Comparison of ENCODE assay signal across 23 cellular contexts in the genomic region with DNA sequence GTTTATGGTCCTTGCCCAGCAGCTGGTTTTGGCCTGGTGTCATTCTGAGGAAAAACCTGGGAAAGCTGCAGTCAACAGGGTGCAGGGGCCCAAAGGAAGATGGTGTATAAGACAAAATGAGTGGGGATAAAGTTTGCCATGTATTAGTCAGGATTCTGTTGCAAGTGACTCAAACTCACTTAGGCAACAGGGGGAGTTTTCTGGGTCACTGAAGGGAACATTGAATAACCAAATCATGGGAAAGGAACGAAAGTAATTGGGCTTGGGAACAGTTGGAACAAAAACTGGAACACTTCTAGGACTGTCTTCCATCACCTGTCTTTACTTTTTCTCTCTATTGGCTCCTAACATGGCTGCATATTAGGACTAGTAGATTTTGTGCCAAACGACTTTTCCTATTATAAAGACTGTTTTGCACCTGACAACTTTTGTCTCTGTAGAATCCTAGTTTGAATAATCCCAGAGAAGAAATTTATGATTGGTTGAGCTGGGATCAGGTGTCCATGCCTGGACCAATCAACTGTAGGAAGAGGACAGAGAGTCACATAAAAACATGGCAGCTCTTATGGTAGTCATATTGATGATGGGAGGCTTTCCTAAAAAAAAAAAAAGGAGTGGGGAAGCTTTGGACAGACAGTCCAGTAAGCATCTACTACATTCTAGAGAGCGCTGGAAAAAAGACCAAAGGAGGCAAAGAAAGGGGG. TPM values are rescaled to one million over a fixed set of nuclear protein-coding genes. Genes with fewer than 3 reads are reported as not detected.
A peak's percentile ranks its signal among the peaks of the same experiment; 100 is the strongest.
DNase-seq lines count a peak whose midpoint lies in the region; ATAC-seq and TF ChIP-seq lines count a peak whose summit lies in the region.
"Had no signal": no experiment of that assay in that cellular context is flagged by ENCODE, and none has a peak within 500 bp of the region (broad histone marks: within the 10 kb centered on the region; RNA-seq: fewer than 3 reads in every experiment).

No MANE protein-coding gene starts in this region.

- no peaks in the 10 kb centered on the region for H3K79me2 ChIP-seq in mammary epithelial cell (ENCODE audit: insufficient read depth, low read length)

- 84% methylated on average over 3 of the region's 3 CpGs for WGBS in mammary epithelial cell (ENCODE audit: low coverage, missing lambda C conversion rate)
- 56 to 75% methylated on average over 3 of the region's 3 CpGs for WGBS in body of pancreas, 2 donors

- no TSS peak for BruUV-seq in mammary epithelial cell (replicated peaks; lab: Mats Ljungman, UMichigan)

- dilution Hi-C loops in mammary epithelial cell (cut with HindIII; ENCODE audit: low sequenced_read_pairs), result no loop called here

- H3K27ac ChIP-seq in mammary epithelial cell (ENCODE audit: insufficient read depth, low read depth, low read length) (no peak overlapping the region), body of pancreas (no peak overlapping the region)
- H3K27ac ChIP-seq: brain microvascular endothelial cell, heart left ventricle, spleen, thoracic aorta, vagina had no signal

- H3K4me1 ChIP-seq in mammary epithelial cell (ENCODE audit: insufficient read depth, low read length) (peaks cover 47% of the 10 kb centered on the region), body of pancreas (no peaks in the 10 kb centered on the region)
- H3K4me1 ChIP-seq: heart left ventricle, spleen had no signal

- ATAC-seq in body of pancreas, result no peak
- ATAC-seq in HG03095 (IDR thresholded peaks at IDR 0.05; ENCODE audit: unreplicated experiment), result no peak
- ATAC-seq: heart left ventricle, left cardiac atrium had no signal

- in situ Hi-C loops in mammary epithelial cell (cut with MboI; ENCODE audit: low sequenced_read_pairs in 2 of 2), result no loop called here

- H3K27me3 ChIP-seq in mammary epithelial cell (ENCODE audit: insufficient read depth, low read length) (no peaks in the 10 kb centered on the region), body of pancreas (no peaks in the 10 kb centered on the region)
- H3K27me3 ChIP-seq: brain microvascular endothelial cell, heart left ventricle, MG63, spleen, vagina had no signal

- H4K20me1 ChIP-seq in mammary epithelial cell (ENCODE audit: insufficient read depth, low read length), result no peaks in the 10 kb centered on the region

- TF ChIP-seq POLR2A in body of pancreas (IDR thresholded peaks at IDR 0.05), result no peak

- H3K9me3 ChIP-seq in mammary epithelial cell (replicated peaks; ENCODE audit: insufficient read depth, low read length) (no peaks in the 10 kb centered on the region), body of pancreas (no peaks in the 10 kb centered on the region)
- H3K9me3 ChIP-seq: MG63, thoracic aorta, vagina had no signal

- no peak overlapping the region for H2AFZ ChIP-seq in mammary epithelial cell (ENCODE audit: low read depth, low read length)

- H3K4me2 ChIP-seq in mammary epithelial cell (ENCODE audit: insufficient read depth, low read depth, low read length), result no peak overlapping the region

- H3K9ac ChIP-seq in mammary epithelial cell (ENCODE audit: insufficient read depth, low read length), result no peak overlapping the region

- peak; percentile 68 for DNase-seq in M059J (ENCODE audit: low read depth)
- DNase-seq in mammary epithelial cell, result peak; percentile 54
- DNase-seq in kidney tubule cell (ENCODE audit: low spot score), result peak; percentile 47
- DNase-seq in stromal cell of bone marrow (ENCODE audit: low read depth), result peak; percentile 28
- DNase-seq in NCI-H1092 (lab: John Stamatoyannopoulos, UW), result no peak
- no peak for DNase-seq in body of pancreas
- DNase-seq: activated effector memory CD4-positive, alpha-beta T cell treated with anti-CD3 and anti-CD28 coated beads, Interleukin-2, amount 50 U/mL, for 16 hours; brain microvascular endothelial cell; effector memory CD4-positive, alpha-beta T cell; heart left ventricle; left cardiac atrium; mesendoderm; MG63; NCI-H146; NCI-H510A treated with DMSO at 0.1 percent for 48 hours; spleen; stimulated activated CD4-positive, alpha-beta T cell treated with anti-CD3 and anti-CD28 coated beads, Interleukin-4, amount 100 ng/mL, for 24 hours; stimulated activated naive CD4-positive, alpha-beta T cell had no signal

- no peak for TF ChIP-seq CTCF in mammary epithelial cell (conservative IDR thresholded peaks at IDR 0.05 in 1 of 2, IDR thresholded peaks at IDR 0.05 in 1 of 2; ENCODE audit: extremely low read depth in 1 of 2, insufficient read depth in 1 of 2, low read depth in 1 of 2, low read length in 2 of 2)
- no peak for TF ChIP-seq CTCF in body of pancreas (IDR thresholded peaks at IDR 0.05)

- intact Hi-C loops in mammary epithelial cell (cut with micrococcal nuclease) (no loop called here), body of pancreas (cut with DNase I) (no loop called here)

- no peak overlapping the region for H3K4me3 ChIP-seq in mammary epithelial cell (replicated peaks in 1 of 3; ENCODE audit: insufficient read depth in 1 of 3, low read depth in 2 of 3, low read length in 3 of 3)
- no peak overlapping the region for H3K4me3 ChIP-seq in body of pancreas
- H3K4me3 ChIP-seq: heart left ventricle, MG63, spleen, thoracic aorta, vagina had no signal

- no peaks in the 10 kb centered on the region for H3K36me3 ChIP-seq in mammary epithelial cell (ENCODE audit: insufficient read depth, low read length)
- no peaks in the 10 kb centered on the region for H3K36me3 ChIP-seq in body of pancreas (replicated peaks in 1 of 2; ENCODE audit: insufficient read depth in 1 of 2, low read depth in 2 of 2)
- H3K36me3 ChIP-seq: brain microvascular endothelial cell, heart left ventricle, MG63, spleen, thoracic aorta, vagina had no signal

- CTCF ChIA-PET in mammary epithelial cell (lab: Charles Lee; ENCODE audit: low non-redundant PET), result no interaction called here

RNA-seq across cellular contexts. Expression of a gene that starts 30.5 kb away (rescaled TPM):
- total RNA-seq in M059J (2014; rRNA removed; shearing (Covaris generic)), result 12.0 and 24.9 TPM in 2 replicates
- total RNA-seq in mammary epithelial cell, result 100 to 1,000 TPM in 1 of 2 donors, 10 to 100 TPM in 1; 32.2 to 134 TPM
- polyA plus RNA-seq in mammary epithelial cell, result 29.5 TPM
- polyA minus RNA-seq in mammary epithelial cell, result 58.6 TPM
- 1 to 10 TPM; 4.6 to 5.2 TPM for total RNA-seq in body of pancreas
- polyA plus RNA-seq: IgD-negative memory B cell had no signal

RNA-seq across cellular contexts. Expression of a gene that starts 56.2 kb away (rescaled TPM):
- not detected in 2 replicates for total RNA-seq in M059J (2014; rRNA removed; shearing (Covaris generic))
- total RNA-seq in mammary epithelial cell (not detected), body of pancreas (1 to 10 TPM in 1 of 2 donors, not detected in 1; 2.1 TPM)
- polyA plus RNA-seq in mammary epithelial cell, result not detected
- polyA minus RNA-seq in mammary epithelial cell, result not detected
- total RNA-seq: fibroblast of lung had no signal
- polyA plus RNA-seq: fibroblast of lung had no signal

Comparison
In these comparisons a context has a peak if more than half of its experiments do, and no peak if none do; other contexts are left out.
1. DNase-seq: peak in M059J (single experiment), mammary epithelial cell (single experiment), kidney tubule cell (single experiment) and stromal cell of bone marrow (single experiment); none in NCI-H1092 (single experiment) and body of pancreas (0 of 4).